8 cellular contexts compared by ENCODE assay signal in genomic region chr15:75836953-75837321, GRCh38. TPM values are rescaled to one million over a fixed set of nuclear protein-coding genes. Genes with fewer than 3 reads are reported as not detected.
DNase-seq lines count a peak whose midpoint lies in the region; ATAC-seq lines count a peak whose summit lies in the region.

No MANE protein-coding gene starts in this region.

- H3K27ac Mint-ChIP-seq in activated CD8-positive, alpha-beta memory T cell treated with anti-CD3 and anti-CD28 coated beads, Interleukin-2, amount 10 ng/mL, durations not matched to agents 7 days and 5 days: no peak overlapping the region
- no peak overlapping the region for H3K27ac Mint-ChIP-seq in stimulated activated effector memory CD8-positive, alpha-beta T cell treated with anti-CD3 and anti-CD28 coated beads, Interleukin-12 subunit alpha, Interleukin-12 subunit beta, amount 100 ng/mL, for 72 hours

- peaks cover 12% of the 10 kb centered on the region for H3K4me1 Mint-ChIP-seq in activated CD8-positive, alpha-beta memory T cell treated with anti-CD3 and anti-CD28 coated beads, Interleukin-2, amount 10 ng/mL, durations not matched to agents 7 days and 5 days
- peaks cover 4% of the 10 kb centered on the region for H3K4me1 Mint-ChIP-seq in stimulated activated effector memory CD8-positive, alpha-beta T cell treated with anti-CD3 and anti-CD28 coated beads, Interleukin-12 subunit alpha, Interleukin-12 subunit beta, amount 100 ng/mL, for 72 hours

- peak; percentile 96 for ATAC-seq in activated CD8-positive, alpha-beta memory T cell treated with anti-CD3 and anti-CD28 coated beads, Interleukin-2, amount 10 ng/mL, durations not matched to agents 7 days and 5 days
- peak; percentile 80 for ATAC-seq in HG03095 (IDR thresholded peaks at IDR 0.05; ENCODE audit: unreplicated experiment)
- peak; percentile 99 for ATAC-seq in stimulated activated effector memory CD8-positive, alpha-beta T cell treated with anti-CD3 and anti-CD28 coated beads, Interleukin-12 subunit alpha, Interleukin-12 subunit beta, amount 100 ng/mL, for 72 hours
- ATAC-seq in HG03280 (IDR thresholded peaks at IDR 0.05; ENCODE audit: unreplicated experiment): no peak

- no peak overlapping the region for H3K4me3 Mint-ChIP-seq in activated CD8-positive, alpha-beta memory T cell treated with anti-CD3 and anti-CD28 coated beads, Interleukin-2, amount 10 ng/mL, durations not matched to agents 7 days and 5 days
- no peak overlapping the region for H3K4me3 Mint-ChIP-seq in stimulated activated effector memory CD8-positive, alpha-beta T cell treated with anti-CD3 and anti-CD28 coated beads, Interleukin-12 subunit alpha, Interleukin-12 subunit beta, amount 100 ng/mL, for 72 hours

- H3K9me3 Mint-ChIP-seq in activated CD8-positive, alpha-beta memory T cell treated with anti-CD3 and anti-CD28 coated beads, Interleukin-2, amount 10 ng/mL, durations not matched to agents 7 days and 5 days (ENCODE audit: low read depth): no peaks in the 10 kb centered on the region
- no peaks in the 10 kb centered on the region for H3K9me3 Mint-ChIP-seq in stimulated activated effector memory CD8-positive, alpha-beta T cell treated with anti-CD3 and anti-CD28 coated beads, Interleukin-12 subunit alpha, Interleukin-12 subunit beta, amount 100 ng/mL, for 72 hours

- H3K27me3 Mint-ChIP-seq in activated CD8-positive, alpha-beta memory T cell treated with anti-CD3 and anti-CD28 coated beads, Interleukin-2, amount 10 ng/mL, durations not matched to agents 7 days and 5 days: peaks cover 14% of the 10 kb centered on the region

- peak; percentile 92 for DNase-seq in activated CD8-positive, alpha-beta memory T cell treated with anti-CD3 and anti-CD28 coated beads, Interleukin-2, amount 10 ng/mL, durations not matched to agents 7 days and 5 days
- no peak for DNase-seq in activated CD8-positive, alpha-beta memory T cell treated with anti-CD3 and anti-CD28 coated beads, Interleukin-2, amount 50 U/mL, for 48 hours
- DNase-seq in T-helper 22 cell (ENCODE audit: low read depth): peak; percentile 19
- peak; percentile 82 for DNase-seq in fibroblast of peridontal ligament (ENCODE audit: extremely low read depth)
- DNase-seq in stimulated activated effector memory CD8-positive, alpha-beta T cell treated with anti-CD3 and anti-CD28 coated beads, Interleukin-12 subunit alpha, Interleukin-12 subunit beta, amount 100 ng/mL, for 72 hours (ENCODE audit: low spot score in 2 of 2): peak; percentile 30 to 79
- DNase-seq in mesenteric fat pad (ENCODE audit: low spot score): no peak

- no peaks in the 10 kb centered on the region for H3K36me3 Mint-ChIP-seq in activated CD8-positive, alpha-beta memory T cell treated with anti-CD3 and anti-CD28 coated beads, Interleukin-2, amount 10 ng/mL, durations not matched to agents 7 days and 5 days
- no peaks in the 10 kb centered on the region for H3K36me3 Mint-ChIP-seq in stimulated activated effector memory CD8-positive, alpha-beta T cell treated with anti-CD3 and anti-CD28 coated beads, Interleukin-12 subunit alpha, Interleukin-12 subunit beta, amount 100 ng/mL, for 72 hours

- CTCF ChIA-PET in activated CD8-positive, alpha-beta memory T cell treated with anti-CD3 and anti-CD28 coated beads, Interleukin-2, amount 10 ng/mL, durations not matched to agents 7 days and 5 days (lab: Charles Lee): interaction anchor here (0.9 to 1.5 kb wide), 4 partner anchors 15 to 35 kb away, joined by 3 to 4 read pairs (median 3); no protein-coding TSS in a partner anchor

RNA-seq across cellular contexts. Expression of gene UBE2Q2, which starts 6.3 kb away (rescaled TPM):
- 10 to 100 TPM; 25.5 to 36.3 TPM for total RNA-seq in activated CD8-positive, alpha-beta memory T cell treated with anti-CD3 and anti-CD28 coated beads, Interleukin-2, amount 10 ng/mL, durations not matched to agents 7 days and 5 days
- 34.4 TPM for total RNA-seq in mesenteric fat pad

Comparison
In these comparisons a context has a peak if more than half of its experiments do, and no peak if none do; other contexts are left out.
1. DNase-seq: peak in activated CD8-positive, alpha-beta memory T cell treated with anti-CD3 and anti-CD28 coated beads, Interleukin-2, amount 10 ng/mL, durations not matched to agents 7 days and 5 days (single experiment), T-helper 22 cell (single experiment), fibroblast of peridontal ligament (single experiment) and stimulated activated effector memory CD8-positive, alpha-beta T cell treated with anti-CD3 and anti-CD28 coated beads, Interleukin-12 subunit alpha, Interleukin-12 subunit beta, amount 100 ng/mL, for 72 hours (2 of 2); none in activated CD8-positive, alpha-beta memory T cell treated with anti-CD3 and anti-CD28 coated beads, Interleukin-2, amount 50 U/mL, for 48 hours (single experiment) and mesenteric fat pad (single experiment).